In genomic region chr11:64211181-64211872, GRCh38 we compare ENCODE assay signal across 1 cellular context.
TF ChIP-seq lines count a peak whose summit lies in the region.

No MANE protein-coding gene starts in this region.

TF ChIP-seq in K562, 482 proteins besides CTCF, POLR2A, EP300 and RAD21:
- TF ChIP-seq ZNF609 (CRISPR knock-in tag; IDR thresholded peaks at IDR 0.05; ENCODE audit: borderline replicate concordance) (no peak), HBP1 (CRISPR knock-in tag; IDR thresholded peaks at IDR 0.05) (no peak), BCLAF1 (IDR thresholded peaks at IDR 0.05; ENCODE audit: borderline replicate concordance in 1 of 2, control insufficient read depth in 1 of 2, low read depth in 2 of 2, low read length in 1 of 2) (no peak), POLR2G (IDR thresholded peaks at IDR 0.05; ENCODE audit: low read depth, low read length) (0 out of 2 replicates have a peak, but pooled peaks have one; percentile 11), RBFOX2 (IDR thresholded peaks at IDR 0.05; ENCODE audit: low read depth, low read length) (0 out of 2 replicates have a peak, but pooled peaks have one; percentile 45), ZNF121 (CRISPR knock-in tag; conservative IDR thresholded peaks at IDR 0.05) (no peak)
- TF ChIP-seq, protein P1, sequence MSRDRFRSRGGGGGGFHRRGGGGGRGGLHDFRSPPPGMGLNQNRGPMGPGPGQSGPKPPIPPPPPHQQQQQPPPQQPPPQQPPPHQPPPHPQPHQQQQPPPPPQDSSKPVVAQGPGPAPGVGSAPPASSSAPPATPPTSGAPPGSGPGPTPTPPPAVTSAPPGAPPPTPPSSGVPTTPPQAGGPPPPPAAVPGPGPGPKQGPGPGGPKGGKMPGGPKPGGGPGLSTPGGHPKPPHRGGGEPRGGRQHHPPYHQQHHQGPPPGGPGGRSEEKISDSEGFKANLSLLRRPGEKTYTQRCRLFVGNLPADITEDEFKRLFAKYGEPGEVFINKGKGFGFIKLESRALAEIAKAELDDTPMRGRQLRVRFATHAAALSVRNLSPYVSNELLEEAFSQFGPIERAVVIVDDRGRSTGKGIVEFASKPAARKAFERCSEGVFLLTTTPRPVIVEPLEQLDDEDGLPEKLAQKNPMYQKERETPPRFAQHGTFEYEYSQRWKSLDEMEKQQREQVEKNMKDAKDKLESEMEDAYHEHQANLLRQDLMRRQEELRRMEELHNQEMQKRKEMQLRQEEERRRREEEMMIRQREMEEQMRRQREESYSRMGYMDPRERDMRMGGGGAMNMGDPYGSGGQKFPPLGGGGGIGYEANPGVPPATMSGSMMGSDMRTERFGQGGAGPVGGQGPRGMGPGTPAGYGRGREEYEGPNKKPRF (IDR thresholded peaks at IDR 0.05; ENCODE audit: low read depth, low read length): no peak
